In the genomic region with DNA sequence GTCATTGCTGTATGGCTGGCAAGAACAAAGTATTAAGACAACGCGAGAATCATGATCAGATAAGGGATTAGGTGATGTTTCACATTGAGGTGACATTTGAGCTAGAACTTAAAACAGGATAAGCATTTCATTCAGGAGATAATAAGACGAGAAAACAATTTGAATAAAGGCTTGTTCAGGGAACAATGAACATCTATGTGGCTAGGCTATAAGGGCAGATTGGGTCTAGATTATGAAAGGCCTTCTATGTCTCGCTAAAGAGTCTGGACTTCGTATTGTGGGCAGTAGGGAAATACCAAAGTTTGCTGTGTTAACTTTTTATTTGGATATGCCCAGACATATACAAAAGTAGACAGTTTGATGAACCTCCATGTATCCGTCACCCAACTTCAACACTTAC, we compare ENCODE assay signal across 18 cellular contexts. TPM values are rescaled to one million over a fixed set of nuclear protein-coding genes. Genes with fewer than 3 reads are reported as not detected.
A peak's percentile ranks its signal among the peaks of the same experiment; 100 is the strongest.
DNase-seq lines count a peak whose midpoint lies in the region; ATAC-seq and TF ChIP-seq lines count a peak whose summit lies in the region.
"Had no signal": no experiment of that assay in that cellular context is flagged by ENCODE, and none has a peak within 500 bp of the region (broad histone marks: within the 10 kb centered on the region; RNA-seq: fewer than 3 reads in every experiment).

No MANE protein-coding gene starts in this region.

- CTCF ChIA-PET in GM10248 (lab: Yijun Ruan, JAX) = interaction anchor here (1.3 to 1.9 kb wide), 3 partner anchors 8 to 20 kb away, joined by 3 to 4 read pairs (median 4); no protein-coding TSS in a partner anchor

- TF ChIP-seq CTCF in dorsolateral prefrontal cortex (IDR thresholded peaks at IDR 0.05 in 54 of 56, conservative IDR thresholded peaks at IDR 0.05 in 2 of 56; ENCODE audit: low read depth in 1 of 56, partially characterized antibody in 56 of 56) (peak in 6 of 56 donors; percentile 5 to 32 (median 16)), GM10248 (IDR thresholded peaks at IDR 0.05; ENCODE audit: control extremely low read depth, extremely low read depth, low read depth, missing control alignments) (no peak), omental fat pad (IDR thresholded peaks at IDR 0.05) (no peak)

- peak overlapping the region in 27 of 59 donors; percentile 1 to 50 (median 14) for H3K4me3 ChIP-seq in dorsolateral prefrontal cortex
- H3K4me3 ChIP-seq: A549, Peyer's patch, SJCRH30 had no signal

- no peak for ATAC-seq in omental fat pad (ENCODE audit: low FRiP score)
- ATAC-seq: A549 had no signal

- POLR2A ChIA-PET in GM10248 (lab: Yijun Ruan, JAX) = no interaction called here

- H3K27me3 ChIP-seq in dorsolateral prefrontal cortex = no peaks in the 10 kb centered on the region
- H3K27me3 ChIP-seq: BE2C, Peyer's patch, SJCRH30 had no signal

- intact Hi-C loops in dorsolateral prefrontal cortex (cut with DNase I) = loop anchor here (10.0 kb wide), 3 partner anchors 57 to 197 kb away; a partner anchor contains a TSS

- peak overlapping the region; percentile 37 to 97 (median 87) for H3K27ac ChIP-seq in dorsolateral prefrontal cortex
- H3K27ac ChIP-seq: A549, Peyer's patch, SJCRH30 had no signal

- DNase-seq in NCI-H1048 (lab: John Stamatoyannopoulos, UW) (peak; percentile 15), dorsolateral prefrontal cortex (no peak), medulla oblongata (ENCODE audit: extremely low spot score) (peak; percentile 88), superior temporal gyrus (ENCODE audit: extremely low spot score) (peak; percentile 94), GM10248 (ENCODE audit: extremely low spot score) (no peak), omental fat pad (ENCODE audit: low spot score) (no peak), NCI-H226 (no peak)
- DNase-seq: BE2C, EL, NCI-H1105 treated with DMSO at 0.1 percent for 48 hours, NCI-H1694, NCI-H2081, NCI-H2171, NCI-H524 treated with DMSO at 0.1 percent for 48 hours, NCI-H82, Peyer's patch, SJCRH30 had no signal

RNA-seq across cellular contexts. Expression of a gene that starts 6.9 kb away (rescaled TPM):
- total RNA-seq in dorsolateral prefrontal cortex = 10 to 100 TPM; 21.8 to 47.2 (median 35.2) TPM
- 10 to 100 TPM; 12.8 to 24.6 (median 17.5) TPM for total RNA-seq in omental fat pad

RNA-seq across cellular contexts. Expression of a gene that starts 9.8 kb away (rescaled TPM):
- total RNA-seq in dorsolateral prefrontal cortex (10 to 100 TPM; 11.2 to 25.6 (median 17.6) TPM), omental fat pad (10 to 100 TPM; 13.5 to 25.8 (median 20.2) TPM)

Comparison
In these comparisons a context has a peak if more than half of its experiments do, and no peak if none do; other contexts are left out.
1. DNase-seq: peak in NCI-H1048 (single experiment), medulla oblongata (single experiment) and superior temporal gyrus (single experiment); none in dorsolateral prefrontal cortex (0 of 10), GM10248 (single experiment), omental fat pad (single experiment) and NCI-H226 (single experiment).